In the genomic region with DNA sequence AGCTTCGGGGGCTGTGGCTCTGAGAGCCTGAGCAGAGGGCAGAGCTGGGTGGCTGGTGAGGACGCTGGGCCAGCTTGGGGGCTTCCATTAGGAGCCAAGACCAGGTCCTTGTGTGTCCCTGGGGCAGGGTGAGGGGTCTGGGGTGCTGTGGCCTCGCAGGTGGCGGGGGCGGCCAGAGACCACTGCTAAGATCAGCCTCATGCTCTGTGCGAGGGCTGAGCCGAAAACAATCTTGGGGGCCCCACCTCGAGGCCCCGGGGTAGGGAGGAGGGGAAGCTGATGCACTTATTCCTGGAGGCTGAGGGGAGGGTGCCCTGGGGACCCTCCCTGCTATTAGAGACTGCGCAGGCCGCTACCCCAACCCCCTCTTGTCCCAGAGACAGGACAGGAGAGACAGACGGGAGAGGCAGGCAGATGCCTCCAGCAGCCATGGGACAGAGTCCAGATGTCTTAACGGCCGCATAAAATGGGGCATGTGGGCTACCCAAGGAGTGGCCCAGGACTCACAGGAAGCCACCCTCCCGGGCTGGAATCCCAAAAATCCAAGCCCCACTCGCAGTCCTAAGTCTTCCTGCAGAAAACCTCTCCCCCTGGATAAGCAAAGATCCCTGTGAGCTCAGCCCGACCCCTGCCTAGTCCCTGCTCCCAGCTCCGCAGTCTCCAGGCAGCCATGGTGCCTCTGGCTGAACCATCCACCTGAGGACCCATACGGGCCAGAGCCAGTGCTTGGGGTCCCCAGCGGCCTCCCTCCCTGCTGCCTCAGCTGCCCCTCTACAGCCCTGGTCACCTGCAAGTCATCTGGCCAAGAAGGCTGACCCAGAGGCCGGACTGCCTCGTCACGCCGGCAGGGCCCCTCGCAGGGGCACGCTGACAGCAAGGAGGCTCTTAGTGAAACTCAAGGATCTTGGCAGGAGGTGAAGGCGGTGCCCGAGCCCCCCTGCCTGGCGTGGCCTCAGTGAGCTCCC, we compare ENCODE assay signal across 21 cellular contexts. TPM values are rescaled to one million over a fixed set of nuclear protein-coding genes. Genes with fewer than 3 reads are reported as not detected.
DNase-seq lines count a peak whose midpoint lies in the region; ATAC-seq, FAIRE-seq and TF ChIP-seq lines count a peak whose summit lies in the region.
"Had no signal": no experiment of that assay in that cellular context is flagged by ENCODE, and none has a peak within 500 bp of the region (broad histone marks: within the 10 kb centered on the region; RNA-seq: fewer than 3 reads in every experiment).

No MANE protein-coding gene starts in this region.

- ATAC-seq in Right ventricle myocardium superior (ENCODE audit: poor library complexity), result no peak
- ATAC-seq in left cardiac atrium, result no peak
- no peak for ATAC-seq in lower lobe of right lung
- no peak for ATAC-seq in thoracic aorta (ENCODE audit: insufficient number of reproducible peaks, low FRiP score, low read depth)
- no peak for ATAC-seq in natural killer cell treated with Interleukin-12 subunit alpha and Interleukin-12 subunit beta and Interleukin-15 and Interleukin-18, amount 100 ng/mL, for 72 hours
- ATAC-seq: SK-N-SH treated with all-trans-retinoic acid at 6 μM for 48 hours had no signal

- no peaks in the 10 kb centered on the region for H3K36me3 Mint-ChIP-seq in astrocyte (ENCODE audit: low read depth, unreplicated experiment)
- H3K36me3 Mint-ChIP-seq in natural killer cell treated with Interleukin-12 subunit alpha and Interleukin-12 subunit beta and Interleukin-15 and Interleukin-18, amount 100 ng/mL, for 72 hours, result no peaks in the 10 kb centered on the region
- no peaks in the 10 kb centered on the region for H3K36me3 Mint-ChIP-seq in activated naive CD4-positive, alpha-beta T cell treated with anti-CD3 and anti-CD28 coated beads for 36 hours (ENCODE audit: low read depth)
- H3K36me3 Mint-ChIP-seq: activated naive CD4-positive, alpha-beta T cell treated with anti-CD3 and anti-CD28 coated beads, Interleukin-2, amount 10 ng/mL, durations not matched to agents 7 days and 5 days had no signal

- H3K9ac ChIP-seq in astrocyte (ENCODE audit: low read length), result no peak overlapping the region

- no peak overlapping the region for H3K4me2 ChIP-seq in astrocyte (ENCODE audit: low read length)

- H3K27ac Mint-ChIP-seq in astrocyte (ENCODE audit: unreplicated experiment), result no peak overlapping the region
- no peak overlapping the region for H3K27ac Mint-ChIP-seq in natural killer cell treated with Interleukin-12 subunit alpha and Interleukin-12 subunit beta and Interleukin-15 and Interleukin-18, amount 100 ng/mL, for 72 hours
- H3K27ac Mint-ChIP-seq in activated naive CD4-positive, alpha-beta T cell treated with anti-CD3 and anti-CD28 coated beads for 36 hours, result no peak overlapping the region
- H3K27ac Mint-ChIP-seq: activated naive CD4-positive, alpha-beta T cell treated with anti-CD3 and anti-CD28 coated beads, Interleukin-2, amount 10 ng/mL, durations not matched to agents 7 days and 5 days; activated T-cell treated with anti-CD3 and anti-CD28 coated beads, Interleukin-2, amount 50 U/mL, for 24 hours had no signal

- H3K27ac ChIP-seq in astrocyte (ENCODE audit: low read depth, low read length), result peak overlapping the region; percentile 13
- H3K27ac ChIP-seq in lower lobe of right lung, result no peak overlapping the region
- peak overlapping the region; percentile 93 to 100 for H3K27ac ChIP-seq in thoracic aorta

- peak; percentile 36 for DNase-seq in Right ventricle myocardium superior
- DNase-seq in left cardiac atrium, result no peak
- no peak for DNase-seq in astrocyte (ENCODE audit: low read depth)
- DNase-seq in lower lobe of right lung, result peak; percentile 26
- no peak for DNase-seq in thoracic aorta (ENCODE audit: low spot score)
- DNase-seq in natural killer cell treated with Interleukin-12 subunit alpha and Interleukin-12 subunit beta and Interleukin-15 and Interleukin-18, amount 100 ng/mL, for 72 hours (ENCODE audit: low spot score), result no peak
- DNase-seq in activated naive CD4-positive, alpha-beta T cell treated with anti-CD3 and anti-CD28 coated beads for 36 hours, result no peak
- no peak for DNase-seq in GOT3 (lab: John Stamatoyannopoulos, UW)
- DNase-seq: activated naive CD4-positive, alpha-beta T cell treated with anti-CD3 and anti-CD28 coated beads, Interleukin-2, amount 10 ng/mL, durations not matched to agents 7 days and 5 days; activated T-cell treated with anti-CD3 and anti-CD28 coated beads, Interleukin-2, amount 50 U/mL, for 24 hours; C1 segment of cervical spinal cord; erythroblast; GF-D8; Karpas-422; NCI-H2029; NCI-H446 treated with DMSO at 0.1 percent for 48 hours; NK-92 treated with Interleukin-12 subunit alpha and Interleukin-12 subunit beta, amount 100 ng/mL, for 24 hours; stimulated activated CD4-positive, alpha-beta T cell treated with anti-CD3 and anti-CD28 coated beads, Interleukin-15, amount 100 ng/mL, for 24 hours had no signal

- CTCF ChIA-PET in activated naive CD4-positive, alpha-beta T cell treated with anti-CD3 and anti-CD28 coated beads for 36 hours (lab: Charles Lee), result no interaction called here

- H3K27me3 Mint-ChIP-seq in astrocyte (ENCODE audit: low read depth, unreplicated experiment), result peaks cover 9% of the 10 kb centered on the region
- H3K27me3 Mint-ChIP-seq in natural killer cell treated with Interleukin-12 subunit alpha and Interleukin-12 subunit beta and Interleukin-15 and Interleukin-18, amount 100 ng/mL, for 72 hours, result peaks cover 13 to 17% of the 10 kb centered on the region in 2 donors
- H3K27me3 Mint-ChIP-seq in activated naive CD4-positive, alpha-beta T cell treated with anti-CD3 and anti-CD28 coated beads for 36 hours (ENCODE audit: low read depth), result no peaks in the 10 kb centered on the region

- TF ChIP-seq CTCF in astrocyte (IDR thresholded peaks at IDR 0.05; ENCODE audit: insufficient read depth, low read depth, low read length), result no peak
- no peak for TF ChIP-seq CTCF in lower lobe of right lung (IDR thresholded peaks at IDR 0.05)
- no peak for TF ChIP-seq CTCF in thoracic aorta (IDR thresholded peaks at IDR 0.05)

- H3K4me1 ChIP-seq in astrocyte (ENCODE audit: insufficient read depth, low read length), result peaks cover 25% of the 10 kb centered on the region
- peaks cover 32% of the 10 kb centered on the region for H3K4me1 ChIP-seq in lower lobe of right lung
- peaks cover 16 to 46% of the 10 kb centered on the region in 2 donors for H3K4me1 ChIP-seq in thoracic aorta (ENCODE audit: control insufficient read depth in 1 of 2, low read depth in 2 of 2)

- peaks cover 26% of the 10 kb centered on the region for H3K4me1 Mint-ChIP-seq in astrocyte (ENCODE audit: low read depth, unreplicated experiment)
- H3K4me1 Mint-ChIP-seq in natural killer cell treated with Interleukin-12 subunit alpha and Interleukin-12 subunit beta and Interleukin-15 and Interleukin-18, amount 100 ng/mL, for 72 hours (ENCODE audit: low read depth in 2 of 2), result peaks cover 7% of the 10 kb centered on the region in 2 donors
- H3K4me1 Mint-ChIP-seq in activated naive CD4-positive, alpha-beta T cell treated with anti-CD3 and anti-CD28 coated beads for 36 hours (ENCODE audit: low read depth), result peaks cover 6% of the 10 kb centered on the region
- H3K4me1 Mint-ChIP-seq: activated naive CD4-positive, alpha-beta T cell treated with anti-CD3 and anti-CD28 coated beads, Interleukin-2, amount 10 ng/mL, durations not matched to agents 7 days and 5 days had no signal

- H3K27me3 ChIP-seq in astrocyte (ENCODE audit: insufficient read depth, low read length) (no peaks in the 10 kb centered on the region), lower lobe of right lung (ENCODE audit: low read depth) (no peaks in the 10 kb centered on the region), thoracic aorta (replicated peaks; ENCODE audit: insufficient read depth) (no peaks in the 10 kb centered on the region)

- no peaks in the 10 kb centered on the region for H3K9me3 Mint-ChIP-seq in astrocyte (ENCODE audit: unreplicated experiment)
- H3K9me3 Mint-ChIP-seq in natural killer cell treated with Interleukin-12 subunit alpha and Interleukin-12 subunit beta and Interleukin-15 and Interleukin-18, amount 100 ng/mL, for 72 hours, result no peaks in the 10 kb centered on the region
- no peaks in the 10 kb centered on the region for H3K9me3 Mint-ChIP-seq in activated naive CD4-positive, alpha-beta T cell treated with anti-CD3 and anti-CD28 coated beads for 36 hours
- H3K9me3 Mint-ChIP-seq: activated naive CD4-positive, alpha-beta T cell treated with anti-CD3 and anti-CD28 coated beads, Interleukin-2, amount 10 ng/mL, durations not matched to agents 7 days and 5 days; activated T-cell treated with anti-CD3 and anti-CD28 coated beads, Interleukin-2, amount 50 U/mL, for 24 hours; central memory CD8-positive, alpha-beta T cell had no signal

- H2AFZ ChIP-seq in astrocyte (ENCODE audit: low read depth, low read length), result peak overlapping the region; percentile 20

- no peak for FAIRE-seq in astrocyte (lab: Jason Lieb, UNC)
- FAIRE-seq: frontal cortex had no signal

- H3K79me2 ChIP-seq in astrocyte (ENCODE audit: insufficient read depth, low read length), result no peaks in the 10 kb centered on the region

- H3K4me3 Mint-ChIP-seq in astrocyte (ENCODE audit: unreplicated experiment), result no peak overlapping the region
- H3K4me3 Mint-ChIP-seq in natural killer cell treated with Interleukin-12 subunit alpha and Interleukin-12 subunit beta and Interleukin-15 and Interleukin-18, amount 100 ng/mL, for 72 hours, result no peak overlapping the region
- H3K4me3 Mint-ChIP-seq in activated naive CD4-positive, alpha-beta T cell treated with anti-CD3 and anti-CD28 coated beads for 36 hours, result no peak overlapping the region
- H3K4me3 Mint-ChIP-seq: activated naive CD4-positive, alpha-beta T cell treated with anti-CD3 and anti-CD28 coated beads, Interleukin-2, amount 10 ng/mL, durations not matched to agents 7 days and 5 days; activated T-cell treated with anti-CD3 and anti-CD28 coated beads, Interleukin-2, amount 50 U/mL, for 24 hours; central memory CD8-positive, alpha-beta T cell had no signal

- no peaks in the 10 kb centered on the region for H3K9me3 ChIP-seq in astrocyte (ENCODE audit: insufficient read depth, low read depth, low read length)
- H3K9me3 ChIP-seq in lower lobe of right lung, result no peaks in the 10 kb centered on the region
- H3K9me3 ChIP-seq in thoracic aorta, result no peaks in the 10 kb centered on the region

- intact Hi-C loops in Right ventricle myocardium superior (cut with DNase I), result no loop called here
- intact Hi-C loops in left cardiac atrium (cut with DNase I), result no loop called here
- intact Hi-C loops in lower lobe of right lung (cut with DNase I), result no loop called here
- intact Hi-C loops in activated naive CD4-positive, alpha-beta T cell treated with anti-CD3 and anti-CD28 coated beads for 36 hours (cut with micrococcal nuclease), result no loop called here

- H3K4me3 ChIP-seq in astrocyte (ENCODE audit: insufficient read depth, low read depth, low read length) (no peak overlapping the region), lower lobe of right lung (no peak overlapping the region), thoracic aorta (no peak overlapping the region)

- H3K36me3 ChIP-seq in astrocyte (ENCODE audit: insufficient read depth, low read length) (no peaks in the 10 kb centered on the region), lower lobe of right lung (no peaks in the 10 kb centered on the region), thoracic aorta (no peaks in the 10 kb centered on the region)

- no peaks in the 10 kb centered on the region for H4K20me1 ChIP-seq in astrocyte (ENCODE audit: insufficient read depth, low read length)

RNA-seq across cellular contexts. Expression of a gene that starts 43.6 kb away (rescaled TPM):
- total RNA-seq in Right ventricle myocardium superior, result 44.2 TPM
- 100 to 1,000 TPM in 1 of 2 donors, 10 to 100 TPM in 1; 53.4 to 104 TPM for total RNA-seq in left cardiac atrium
- 616 and 692 TPM in 2 replicates for total RNA-seq in astrocyte
- total RNA-seq in lower lobe of right lung, result 45.1 TPM
- total RNA-seq in thoracic aorta, result 100 to 1,000 TPM; 507 to 811 TPM
- total RNA-seq in natural killer cell treated with Interleukin-12 subunit alpha and Interleukin-12 subunit beta and Interleukin-15 and Interleukin-18, amount 100 ng/mL, for 72 hours, result 1 to 10 TPM in 1 of 2 donors, under 1 TPM in 1; 0.31 to 1.3 TPM
- 10 to 100 TPM; 10.3 to 12.6 TPM for total RNA-seq in activated naive CD4-positive, alpha-beta T cell treated with anti-CD3 and anti-CD28 coated beads for 36 hours

Comparison
In these comparisons a context has a peak if more than half of its experiments do, and no peak if none do; other contexts are left out.
1. DNase-seq: peak in Right ventricle myocardium superior (single experiment) and lower lobe of right lung (single experiment); none in left cardiac atrium (single experiment), astrocyte (single experiment), thoracic aorta (single experiment), natural killer cell treated with Interleukin-12 subunit alpha and Interleukin-12 subunit beta and Interleukin-15 and Interleukin-18, amount 100 ng/mL, for 72 hours (single experiment), activated naive CD4-positive, alpha-beta T cell treated with anti-CD3 and anti-CD28 coated beads for 36 hours (single experiment) and GOT3 (single experiment).
2. RNA of a gene that starts 43.6 kb away (total RNA-seq): 507 to 811 TPM in thoracic aorta, 616 to 692 TPM in astrocyte, 53.4 to 104 TPM in left cardiac atrium, 45.1 TPM in lower lobe of right lung (single experiment), 44.2 TPM in Right ventricle myocardium superior (single experiment) and 10.3 to 12.6 TPM in activated naive CD4-positive, alpha-beta T cell treated with anti-CD3 and anti-CD28 coated beads for 36 hours; 0.31 to 1.3 TPM in natural killer cell treated with Interleukin-12 subunit alpha and Interleukin-12 subunit beta and Interleukin-15 and Interleukin-18, amount 100 ng/mL, for 72 hours; every median in the first group is over 4 times any median in the second.